In the genomic region with DNA sequence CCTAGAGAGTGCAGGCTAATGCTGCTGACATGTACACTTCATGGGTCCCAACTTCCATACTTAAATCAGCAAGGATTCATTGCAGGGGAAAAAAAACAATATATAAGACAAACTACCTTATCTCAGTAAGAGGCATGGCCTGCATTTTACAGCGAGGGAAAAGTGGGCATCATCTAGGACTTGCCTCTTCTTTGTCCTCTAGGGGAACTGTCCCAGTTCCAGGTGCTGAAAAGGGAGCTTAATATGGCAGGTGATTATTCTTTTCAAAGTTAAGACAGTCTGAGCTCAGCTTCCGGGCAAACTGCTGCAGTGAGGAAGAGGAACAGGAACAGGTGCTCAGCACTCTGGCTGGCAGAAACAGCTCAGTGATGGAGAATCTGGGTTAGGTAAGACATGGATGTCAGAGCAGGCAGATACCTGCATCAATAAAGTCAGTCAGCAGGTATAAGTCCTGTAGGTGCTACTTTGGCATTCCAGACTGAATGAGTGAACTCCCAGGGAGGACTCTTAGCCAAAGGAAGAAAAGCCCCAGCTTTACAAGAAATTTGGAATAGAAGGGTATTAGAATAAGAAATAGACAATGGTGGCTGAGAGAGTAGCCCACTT, we compare ENCODE assay signal across 15 cellular contexts.
A peak's percentile ranks its signal among the peaks of the same experiment; 100 is the strongest.
DNase-seq lines count a peak whose midpoint lies in the region; ATAC-seq and TF ChIP-seq lines count a peak whose summit lies in the region.
"Had no signal": no experiment of that assay in that cellular context is flagged by ENCODE, and none has a peak within 500 bp of the region (broad histone marks: within the 10 kb centered on the region; RNA-seq: fewer than 3 reads in every experiment).

No MANE protein-coding gene starts in this region.

- H3K27ac Mint-ChIP-seq in WTC11 (no peak overlapping the region), T-helper 17 cell (no peak overlapping the region)
- H3K27ac Mint-ChIP-seq: activated CD4-positive, alpha-beta memory T cell treated with anti-CD3 and anti-CD28 coated beads, Interleukin-2, amount 10 ng/mL, durations not matched to agents 7 days and 5 days; activated naive CD8-positive, alpha-beta T cell treated with anti-CD3 and anti-CD28 coated beads, Interleukin-2, amount 10 ng/mL, durations not matched to agents 7 days and 5 days; B cell had no signal

- POLR2A ChIA-PET in WTC11 (lab: Charles Lee): interaction anchor here (0.6 kb wide), 1 partner anchor 474 kb away, joined by 3 read pairs; no protein-coding TSS in a partner anchor

- no peaks in the 10 kb centered on the region for H3K9me3 ChIP-seq in T-helper 17 cell (ENCODE audit: control insufficient read depth, low read length, poor library complexity, severe bottlenecking)
- H3K9me3 ChIP-seq: spleen, testis had no signal

- CTCF ChIA-PET in WTC11 (lab: Charles Lee): interaction anchor here (0.6 to 3.1 kb wide), 10 partner anchors 11 to 410 kb away, joined by 3 to 13 read pairs (median 3); a partner anchor contains a TSS

- peaks cover 40% of the 10 kb centered on the region for H3K4me1 Mint-ChIP-seq in WTC11
- no peaks in the 10 kb centered on the region for H3K4me1 Mint-ChIP-seq in T-helper 17 cell
- H3K4me1 Mint-ChIP-seq: activated CD4-positive, alpha-beta memory T cell treated with anti-CD3 and anti-CD28 coated beads, Interleukin-2, amount 10 ng/mL, durations not matched to agents 7 days and 5 days; activated naive CD8-positive, alpha-beta T cell treated with anti-CD3 and anti-CD28 coated beads, Interleukin-2, amount 10 ng/mL, durations not matched to agents 7 days and 5 days had no signal

- TF ChIP-seq CTCF in WTC11 (IDR thresholded peaks at IDR 0.05): no peak

- ATAC-seq in WTC11: no peak
- no peak for ATAC-seq in GM21367 (IDR thresholded peaks at IDR 0.05; ENCODE audit: unreplicated experiment)
- ATAC-seq in T-helper 17 cell: no peak

- peak; percentile 14 for DNase-seq in ELR (ENCODE audit: low read depth)
- peak; percentile 26 for DNase-seq in LHCN-M2 (ENCODE audit: low read depth)
- DNase-seq in WTC11 (ENCODE audit: low spot score): no peak
- peak; percentile 9 for DNase-seq in kidney tubule cell (ENCODE audit: low spot score)
- DNase-seq in T-helper 17 cell: no peak
- DNase-seq in GOT3 (lab: John Stamatoyannopoulos, UW): no peak
- DNase-seq: activated CD4-positive, alpha-beta memory T cell treated with anti-CD3 and anti-CD28 coated beads, Interleukin-2, amount 10 ng/mL, durations not matched to agents 7 days and 5 days; activated naive CD8-positive, alpha-beta T cell treated with anti-CD3 and anti-CD28 coated beads, Interleukin-2, amount 10 ng/mL, durations not matched to agents 7 days and 5 days; dermis blood vessel endothelial cell; mesenchymal stem cell; OCI-M1; spleen; testis had no signal

- H3K36me3 Mint-ChIP-seq in WTC11 (no peaks in the 10 kb centered on the region), T-helper 17 cell (ENCODE audit: low read depth) (no peaks in the 10 kb centered on the region)
- H3K36me3 Mint-ChIP-seq: activated naive CD8-positive, alpha-beta T cell treated with anti-CD3 and anti-CD28 coated beads, Interleukin-2, amount 10 ng/mL, durations not matched to agents 7 days and 5 days had no signal

- no peaks in the 10 kb centered on the region for H3K9me3 Mint-ChIP-seq in WTC11
- H3K9me3 Mint-ChIP-seq: activated CD4-positive, alpha-beta memory T cell treated with anti-CD3 and anti-CD28 coated beads, Interleukin-2, amount 10 ng/mL, durations not matched to agents 7 days and 5 days; activated naive CD8-positive, alpha-beta T cell treated with anti-CD3 and anti-CD28 coated beads, Interleukin-2, amount 10 ng/mL, durations not matched to agents 7 days and 5 days had no signal

- no peaks in the 10 kb centered on the region for H3K27me3 Mint-ChIP-seq in WTC11 (ENCODE audit: low read depth)
- peaks cover 38% of the 10 kb centered on the region for H3K27me3 Mint-ChIP-seq in T-helper 17 cell
- H3K27me3 Mint-ChIP-seq: activated naive CD8-positive, alpha-beta T cell treated with anti-CD3 and anti-CD28 coated beads, Interleukin-2, amount 10 ng/mL, durations not matched to agents 7 days and 5 days had no signal

- H3K4me3 Mint-ChIP-seq in WTC11 (no peak overlapping the region), T-helper 17 cell (no peak overlapping the region)
- H3K4me3 Mint-ChIP-seq: activated CD4-positive, alpha-beta memory T cell treated with anti-CD3 and anti-CD28 coated beads, Interleukin-2, amount 10 ng/mL, durations not matched to agents 7 days and 5 days; activated naive CD8-positive, alpha-beta T cell treated with anti-CD3 and anti-CD28 coated beads, Interleukin-2, amount 10 ng/mL, durations not matched to agents 7 days and 5 days; B cell had no signal

TF ChIP-seq in WTC11, 78 proteins besides CTCF, POLR2A, EP300 and RAD21 (continues in another document):
- TF ChIP-seq NFATC4 (CRISPR knock-in tag; IDR thresholded peaks at IDR 0.05): no peak
- no peak for TF ChIP-seq ZBTB21 (CRISPR knock-in tag; IDR thresholded peaks at IDR 0.05; ENCODE audit: borderline replicate concordance)
- TF ChIP-seq, protein P1, sequence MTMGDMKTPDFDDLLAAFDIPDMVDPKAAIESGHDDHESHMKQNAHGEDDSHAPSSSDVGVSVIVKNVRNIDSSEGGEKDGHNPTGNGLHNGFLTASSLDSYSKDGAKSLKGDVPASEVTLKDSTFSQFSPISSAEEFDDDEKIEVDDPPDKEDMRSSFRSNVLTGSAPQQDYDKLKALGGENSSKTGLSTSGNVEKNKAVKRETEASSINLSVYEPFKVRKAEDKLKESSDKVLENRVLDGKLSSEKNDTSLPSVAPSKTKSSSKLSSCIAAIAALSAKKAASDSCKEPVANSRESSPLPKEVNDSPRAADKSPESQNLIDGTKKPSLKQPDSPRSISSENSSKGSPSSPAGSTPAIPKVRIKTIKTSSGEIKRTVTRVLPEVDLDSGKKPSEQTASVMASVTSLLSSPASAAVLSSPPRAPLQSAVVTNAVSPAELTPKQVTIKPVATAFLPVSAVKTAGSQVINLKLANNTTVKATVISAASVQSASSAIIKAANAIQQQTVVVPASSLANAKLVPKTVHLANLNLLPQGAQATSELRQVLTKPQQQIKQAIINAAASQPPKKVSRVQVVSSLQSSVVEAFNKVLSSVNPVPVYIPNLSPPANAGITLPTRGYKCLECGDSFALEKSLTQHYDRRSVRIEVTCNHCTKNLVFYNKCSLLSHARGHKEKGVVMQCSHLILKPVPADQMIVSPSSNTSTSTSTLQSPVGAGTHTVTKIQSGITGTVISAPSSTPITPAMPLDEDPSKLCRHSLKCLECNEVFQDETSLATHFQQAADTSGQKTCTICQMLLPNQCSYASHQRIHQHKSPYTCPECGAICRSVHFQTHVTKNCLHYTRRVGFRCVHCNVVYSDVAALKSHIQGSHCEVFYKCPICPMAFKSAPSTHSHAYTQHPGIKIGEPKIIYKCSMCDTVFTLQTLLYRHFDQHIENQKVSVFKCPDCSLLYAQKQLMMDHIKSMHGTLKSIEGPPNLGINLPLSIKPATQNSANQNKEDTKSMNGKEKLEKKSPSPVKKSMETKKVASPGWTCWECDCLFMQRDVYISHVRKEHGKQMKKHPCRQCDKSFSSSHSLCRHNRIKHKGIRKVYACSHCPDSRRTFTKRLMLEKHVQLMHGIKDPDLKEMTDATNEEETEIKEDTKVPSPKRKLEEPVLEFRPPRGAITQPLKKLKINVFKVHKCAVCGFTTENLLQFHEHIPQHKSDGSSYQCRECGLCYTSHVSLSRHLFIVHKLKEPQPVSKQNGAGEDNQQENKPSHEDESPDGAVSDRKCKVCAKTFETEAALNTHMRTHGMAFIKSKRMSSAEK (CRISPR knock-in tag; IDR thresholded peaks at IDR 0.05; ENCODE audit: borderline replicate concordance): no peak
- TF ChIP-seq, protein P2, sequence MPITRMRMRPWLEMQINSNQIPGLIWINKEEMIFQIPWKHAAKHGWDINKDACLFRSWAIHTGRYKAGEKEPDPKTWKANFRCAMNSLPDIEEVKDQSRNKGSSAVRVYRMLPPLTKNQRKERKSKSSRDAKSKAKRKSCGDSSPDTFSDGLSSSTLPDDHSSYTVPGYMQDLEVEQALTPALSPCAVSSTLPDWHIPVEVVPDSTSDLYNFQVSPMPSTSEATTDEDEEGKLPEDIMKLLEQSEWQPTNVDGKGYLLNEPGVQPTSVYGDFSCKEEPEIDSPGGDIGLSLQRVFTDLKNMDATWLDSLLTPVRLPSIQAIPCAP (CRISPR knock-in tag; IDR thresholded peaks at IDR 0.05): no peak
- TF ChIP-seq, protein P3, sequence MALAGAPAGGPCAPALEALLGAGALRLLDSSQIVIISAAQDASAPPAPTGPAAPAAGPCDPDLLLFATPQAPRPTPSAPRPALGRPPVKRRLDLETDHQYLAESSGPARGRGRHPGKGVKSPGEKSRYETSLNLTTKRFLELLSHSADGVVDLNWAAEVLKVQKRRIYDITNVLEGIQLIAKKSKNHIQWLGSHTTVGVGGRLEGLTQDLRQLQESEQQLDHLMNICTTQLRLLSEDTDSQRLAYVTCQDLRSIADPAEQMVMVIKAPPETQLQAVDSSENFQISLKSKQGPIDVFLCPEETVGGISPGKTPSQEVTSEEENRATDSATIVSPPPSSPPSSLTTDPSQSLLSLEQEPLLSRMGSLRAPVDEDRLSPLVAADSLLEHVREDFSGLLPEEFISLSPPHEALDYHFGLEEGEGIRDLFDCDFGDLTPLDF (CRISPR knock-in tag; IDR thresholded peaks at IDR 0.05): no peak
- TF ChIP-seq, protein P4, sequence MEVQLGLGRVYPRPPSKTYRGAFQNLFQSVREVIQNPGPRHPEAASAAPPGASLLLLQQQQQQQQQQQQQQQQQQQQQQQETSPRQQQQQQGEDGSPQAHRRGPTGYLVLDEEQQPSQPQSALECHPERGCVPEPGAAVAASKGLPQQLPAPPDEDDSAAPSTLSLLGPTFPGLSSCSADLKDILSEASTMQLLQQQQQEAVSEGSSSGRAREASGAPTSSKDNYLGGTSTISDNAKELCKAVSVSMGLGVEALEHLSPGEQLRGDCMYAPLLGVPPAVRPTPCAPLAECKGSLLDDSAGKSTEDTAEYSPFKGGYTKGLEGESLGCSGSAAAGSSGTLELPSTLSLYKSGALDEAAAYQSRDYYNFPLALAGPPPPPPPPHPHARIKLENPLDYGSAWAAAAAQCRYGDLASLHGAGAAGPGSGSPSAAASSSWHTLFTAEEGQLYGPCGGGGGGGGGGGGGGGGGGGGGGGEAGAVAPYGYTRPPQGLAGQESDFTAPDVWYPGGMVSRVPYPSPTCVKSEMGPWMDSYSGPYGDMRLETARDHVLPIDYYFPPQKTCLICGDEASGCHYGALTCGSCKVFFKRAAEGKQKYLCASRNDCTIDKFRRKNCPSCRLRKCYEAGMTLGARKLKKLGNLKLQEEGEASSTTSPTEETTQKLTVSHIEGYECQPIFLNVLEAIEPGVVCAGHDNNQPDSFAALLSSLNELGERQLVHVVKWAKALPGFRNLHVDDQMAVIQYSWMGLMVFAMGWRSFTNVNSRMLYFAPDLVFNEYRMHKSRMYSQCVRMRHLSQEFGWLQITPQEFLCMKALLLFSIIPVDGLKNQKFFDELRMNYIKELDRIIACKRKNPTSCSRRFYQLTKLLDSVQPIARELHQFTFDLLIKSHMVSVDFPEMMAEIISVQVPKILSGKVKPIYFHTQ (CRISPR knock-in tag; IDR thresholded peaks at IDR 0.05): no peak
- TF ChIP-seq ESRRA (CRISPR knock-in tag; IDR thresholded peaks at IDR 0.05; ENCODE audit: borderline replicate concordance): no peak
- TF ChIP-seq NFYB (CRISPR knock-in tag; conservative IDR thresholded peaks at IDR 0.05; ENCODE audit: low read depth): no peak

Comparison
In these comparisons a context has a peak if more than half of its experiments do, and no peak if none do; other contexts are left out.
1. DNase-seq: peak in ELR (single experiment), LHCN-M2 (single experiment) and kidney tubule cell (single experiment); none in WTC11 (single experiment), T-helper 17 cell (0 of 3) and GOT3 (single experiment).